ENCODE assay signal across 10 cellular contexts in genomic region chr7:2701832-2702593, GRCh38. TPM values are rescaled to one million over a fixed set of nuclear protein-coding genes. Genes with fewer than 3 reads are reported as not detected.
A peak's percentile ranks its signal among the peaks of the same experiment; 100 is the strongest.
DNase-seq lines count a peak whose midpoint lies in the region; ATAC-seq and TF ChIP-seq lines count a peak whose summit lies in the region.
"Had no signal": no experiment of that assay in that cellular context is flagged by ENCODE, and none has a peak within 500 bp of the region (broad histone marks: within the 10 kb centered on the region; RNA-seq: fewer than 3 reads in every experiment).

No MANE protein-coding gene starts in this region.

- no peaks in the 10 kb centered on the region for H3K36me3 ChIP-seq in CD4-positive, CD25-positive, alpha-beta regulatory T cell (ENCODE audit: control insufficient read depth, insufficient read depth, low read length)
- no peaks in the 10 kb centered on the region for H3K36me3 ChIP-seq in RWPE2 (ENCODE audit: low read depth)
- H3K36me3 ChIP-seq: pancreas had no signal

- peaks cover 4 to 31% (median 19%) of the 10 kb centered on the region in 4 donors for H3K4me1 Mint-ChIP-seq in CD4-positive, CD25-positive, alpha-beta regulatory T cell

- no peaks in the 10 kb centered on the region for H3K27me3 Mint-ChIP-seq in CD4-positive, CD25-positive, alpha-beta regulatory T cell
- H3K27me3 Mint-ChIP-seq: central memory CD8-positive, alpha-beta T cell had no signal

- no peaks in the 10 kb centered on the region for H3K9me3 ChIP-seq in CD4-positive, CD25-positive, alpha-beta regulatory T cell (ENCODE audit: control insufficient read depth in 2 of 2, low read length in 2 of 2)
- H3K9me3 ChIP-seq in RWPE2 (ENCODE audit: severe bottlenecking): no peaks in the 10 kb centered on the region
- H3K9me3 ChIP-seq: pancreas had no signal

- no peak for DNase-seq in CD4-positive, CD25-positive, alpha-beta regulatory T cell
- DNase-seq in RWPE2 (ENCODE audit: low spot score) (no peak), globus pallidus (ENCODE audit: low spot score) (peak; percentile 92), pons (ENCODE audit: low spot score) (peak; percentile 92), HuH-7 (ENCODE audit: low spot score) (no peak), DMS153 treated with DMSO at 0.1 percent for 48 hours (lab: John Stamatoyannopoulos, UW; ENCODE audit: unreplicated experiment) (no peak)
- DNase-seq in stimulated activated CD4-positive, alpha-beta T cell treated with anti-CD3 and anti-CD28 coated beads, Interleukin-4, amount 100 ng/mL, for 24 hours: no peak
- DNase-seq: pancreas had no signal

- no peaks in the 10 kb centered on the region for H3K36me3 Mint-ChIP-seq in CD4-positive, CD25-positive, alpha-beta regulatory T cell

- H3K4me3 Mint-ChIP-seq in CD4-positive, CD25-positive, alpha-beta regulatory T cell: peak overlapping the region in 3 of 4 donors; percentile 5 to 30 (median 20)
- H3K4me3 Mint-ChIP-seq: central memory CD8-positive, alpha-beta T cell had no signal

- H3K9me3 Mint-ChIP-seq in CD4-positive, CD25-positive, alpha-beta regulatory T cell: no peaks in the 10 kb centered on the region
- H3K9me3 Mint-ChIP-seq: central memory CD8-positive, alpha-beta T cell had no signal

- H3K27ac ChIP-seq in CD4-positive, CD25-positive, alpha-beta regulatory T cell (ENCODE audit: insufficient read depth, low read length, poor library complexity, severe bottlenecking): no peak overlapping the region
- no peak overlapping the region for H3K27ac ChIP-seq in RWPE2 (ENCODE audit: poor library complexity, severe bottlenecking)
- H3K27ac ChIP-seq: pancreas had no signal

- no peak overlapping the region for H3K4me3 ChIP-seq in CD4-positive, CD25-positive, alpha-beta regulatory T cell (ENCODE audit: low read depth, low read length)
- H3K4me3 ChIP-seq in RWPE2 (ENCODE audit: severe bottlenecking): no peak overlapping the region
- H3K4me3 ChIP-seq: pancreas had no signal

- no peak for ATAC-seq in CD4-positive, CD25-positive, alpha-beta regulatory T cell (ENCODE audit: low read depth in 2 of 2)
- ATAC-seq in RWPE2 (ENCODE audit: low read depth) (peak; percentile 31; the same call in 2 of the 3 replicates), GM18858 (IDR thresholded peaks at IDR 0.05; ENCODE audit: unreplicated experiment) (no peak)

- H3K4me1 ChIP-seq in CD4-positive, CD25-positive, alpha-beta regulatory T cell (ENCODE audit: control insufficient read depth, insufficient read depth, low read length, poor library complexity, severe bottlenecking): peaks cover 22% of the 10 kb centered on the region
- H3K4me1 ChIP-seq in RWPE2 (ENCODE audit: insufficient read depth, poor library complexity, severe bottlenecking): no peaks in the 10 kb centered on the region
- H3K4me1 ChIP-seq: pancreas had no signal

- H3K27ac Mint-ChIP-seq in CD4-positive, CD25-positive, alpha-beta regulatory T cell: peak overlapping the region in 1 of 3 donors; percentile 76

- no peaks in the 10 kb centered on the region for H3K27me3 ChIP-seq in CD4-positive, CD25-positive, alpha-beta regulatory T cell (ENCODE audit: control insufficient read depth, insufficient read depth, low read length)
- no peaks in the 10 kb centered on the region for H3K27me3 ChIP-seq in RWPE2 (ENCODE audit: insufficient read depth, poor library complexity, severe bottlenecking)
- H3K27me3 ChIP-seq: pancreas had no signal

- no peak for TF ChIP-seq CTCF in RWPE2 (IDR thresholded peaks at IDR 0.05; ENCODE audit: poor library complexity, severe bottlenecking)

RNA-seq across cellular contexts. Expression of gene AMZ1, which starts 14.0 kb away (rescaled TPM):
- total RNA-seq in CD4-positive, CD25-positive, alpha-beta regulatory T cell: 1.8 TPM
- polyA plus RNA-seq in CD4-positive, CD25-positive, alpha-beta regulatory T cell: 1 to 10 TPM in 1 of 4 donors, under 1 TPM in 3; 0.43 to 1.4 (median 0.63) TPM

Comparison
In these comparisons a context has a peak if more than half of its experiments do, and no peak if none do; other contexts are left out.
1. DNase-seq: peak in globus pallidus (single experiment) and pons (single experiment); none in CD4-positive, CD25-positive, alpha-beta regulatory T cell (0 of 3), RWPE2 (single experiment), HuH-7 (single experiment), stimulated activated CD4-positive, alpha-beta T cell treated with anti-CD3 and anti-CD28 coated beads, Interleukin-4, amount 100 ng/mL, for 24 hours (single experiment) and DMS153 treated with DMSO at 0.1 percent for 48 hours (single experiment).